Comparison of ENCODE assay signal across 18 cellular contexts in the genomic region with DNA sequence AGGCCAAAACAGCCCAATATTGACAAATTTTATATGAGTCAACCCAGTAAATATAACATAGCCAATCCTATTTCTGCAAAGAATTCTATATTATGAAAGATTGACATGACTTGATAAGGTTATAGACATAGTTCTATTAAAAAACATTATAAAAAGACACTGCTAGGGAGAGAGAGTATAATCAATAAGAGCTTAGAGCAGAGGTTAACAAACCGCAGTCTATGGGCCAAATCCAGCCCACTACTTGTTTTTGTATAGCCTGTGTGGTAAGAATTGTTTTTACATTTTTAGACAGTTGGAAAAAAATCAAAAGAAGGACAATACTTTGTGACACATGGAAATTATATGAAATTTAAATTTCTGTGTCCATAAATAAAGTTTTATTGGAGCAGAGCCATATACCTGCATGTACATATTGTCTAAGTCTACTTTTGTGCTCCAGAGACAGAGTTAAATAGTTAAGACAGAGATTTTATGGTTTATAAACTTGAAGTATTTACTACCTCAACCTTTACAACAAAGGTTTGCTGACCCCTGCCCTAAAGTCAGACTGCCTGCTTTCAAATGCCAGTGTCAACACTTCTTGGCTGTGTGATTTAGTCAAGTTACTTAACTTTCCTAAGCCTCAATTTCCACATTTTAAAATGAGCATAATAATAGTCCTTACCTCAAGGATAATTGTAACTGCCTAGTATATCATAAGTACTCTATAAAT. TPM values are rescaled to one million over a fixed set of nuclear protein-coding genes. Genes with fewer than 3 reads are reported as not detected.
A peak's percentile ranks its signal among the peaks of the same experiment; 100 is the strongest.
DNase-seq lines count a peak whose midpoint lies in the region; ATAC-seq and TF ChIP-seq lines count a peak whose summit lies in the region.
"Had no signal": no experiment of that assay in that cellular context is flagged by ENCODE, and none has a peak within 500 bp of the region (broad histone marks: within the 10 kb centered on the region; RNA-seq: fewer than 3 reads in every experiment).

No MANE protein-coding gene starts in this region.

- no peaks in the 10 kb centered on the region for H3K9me3 Mint-ChIP-seq in activated T-helper 17 cell treated with anti-CD3 and anti-CD28 coated beads, Interleukin-2, amount 50 U/mL, for 72 hours
- H3K9me3 Mint-ChIP-seq: CD4-positive, alpha-beta memory T cell had no signal

- no peaks in the 10 kb centered on the region for H3K4me1 Mint-ChIP-seq in activated T-helper 17 cell treated with anti-CD3 and anti-CD28 coated beads, Interleukin-2, amount 50 U/mL, for 72 hours
- H3K4me1 Mint-ChIP-seq: CD4-positive, alpha-beta memory T cell had no signal

- H3K36me3 Mint-ChIP-seq in activated T-helper 17 cell treated with anti-CD3 and anti-CD28 coated beads, Interleukin-2, amount 50 U/mL, for 72 hours (ENCODE audit: low read depth): no peaks in the 10 kb centered on the region
- H3K36me3 Mint-ChIP-seq: CD4-positive, alpha-beta memory T cell had no signal

- peaks cover 45% of the 10 kb centered on the region for H3K4me1 ChIP-seq in HAP-1
- H3K4me1 ChIP-seq in body of pancreas: peaks cover 77% of the 10 kb centered on the region
- no peaks in the 10 kb centered on the region for H3K4me1 ChIP-seq in mucosa of descending colon (ENCODE audit: low read depth)
- H3K4me1 ChIP-seq in sigmoid colon: no peaks in the 10 kb centered on the region
- H3K4me1 ChIP-seq: BLaER1 had no signal

- intact Hi-C loops in body of pancreas (cut with DNase I): no loop called here
- intact Hi-C loops in mucosa of descending colon (cut with DNase I, micrococcal nuclease): no loop called here
- intact Hi-C loops in lower leg skin (cut with DNase I; ENCODE audit: low total_unique reads): no loop called here
- intact Hi-C loops in sigmoid colon (cut with DNase I): no loop called here

- DNase-seq in HAP-1 (ENCODE audit: low spot score in 2 of 2) (peak; percentile 25 to 44), body of pancreas (no peak), mucosa of descending colon (peak in 1 of 3 donors; percentile 18), AG20443 (ENCODE audit: low spot score) (no peak), lower leg skin (ENCODE audit: low spot score in 2 of 2) (no peak), sigmoid colon (no peak)
- DNase-seq: CD4-positive, alpha-beta memory T cell; MG63; NCI-H1048; NCI-H1417 treated with DMSO at 0.1 percent for 48 hours; NCI-H187; NCI-H510A; NCI-H748 treated with DMSO at 0.1 percent for 48 hours; NK-92 treated with Interleukin-12 subunit alpha and Interleukin-12 subunit beta, amount 100 ng/mL, for 24 hours; SK-N-SH had no signal

- TF ChIP-seq POLR2A in body of pancreas (IDR thresholded peaks at IDR 0.05): no peak
- TF ChIP-seq POLR2A in lower leg skin (IDR thresholded peaks at IDR 0.05): no peak
- TF ChIP-seq POLR2A in sigmoid colon (IDR thresholded peaks at IDR 0.05): no peak

- H3K4me3 ChIP-seq in HAP-1 (no peak overlapping the region), body of pancreas (no peak overlapping the region), mucosa of descending colon (no peak overlapping the region), lower leg skin (ENCODE audit: low read depth, poor library complexity, severe bottlenecking) (no peak overlapping the region), sigmoid colon (no peak overlapping the region)
- H3K4me3 ChIP-seq: BLaER1, K562, MG63 had no signal

- 51 to 69% methylated on average over 1 of the region's 1 CpG for WGBS in body of pancreas, 2 donors
- 88 to 94% methylated on average over 1 of the region's 1 CpG for WGBS in lower leg skin, 2 donors
- WGBS in sigmoid colon, 2 donors: 90 to 95% methylated on average over 1 of the region's 1 CpG

- peaks cover 3% of the 10 kb centered on the region for H3K27me3 Mint-ChIP-seq in activated T-helper 17 cell treated with anti-CD3 and anti-CD28 coated beads, Interleukin-2, amount 50 U/mL, for 72 hours

- no peak overlapping the region for H3K4me3 Mint-ChIP-seq in activated T-helper 17 cell treated with anti-CD3 and anti-CD28 coated beads, Interleukin-2, amount 50 U/mL, for 72 hours
- H3K4me3 Mint-ChIP-seq: CD4-positive, alpha-beta memory T cell had no signal

- no peak for TF ChIP-seq EP300 in sigmoid colon (IDR thresholded peaks at IDR 0.05)

- ATAC-seq in body of pancreas (no peak), mucosa of descending colon (peak; percentile 39)
- ATAC-seq in activated T-helper 17 cell treated with anti-CD3 and anti-CD28 coated beads, Interleukin-2, amount 50 U/mL, for 72 hours (replicated peaks): no peak
- ATAC-seq: K562 had no signal

- H3K36me3 ChIP-seq in HAP-1 (replicated peaks) (no peaks in the 10 kb centered on the region), body of pancreas (replicated peaks in 1 of 2; ENCODE audit: insufficient read depth in 1 of 2, low read depth in 2 of 2) (no peaks in the 10 kb centered on the region), mucosa of descending colon (ENCODE audit: low read depth) (no peaks in the 10 kb centered on the region), sigmoid colon (no peaks in the 10 kb centered on the region)
- H3K36me3 ChIP-seq: BLaER1, MG63 had no signal

- TF ChIP-seq CTCF in body of pancreas (IDR thresholded peaks at IDR 0.05) (no peak), mucosa of descending colon (IDR thresholded peaks at IDR 0.05) (no peak), lower leg skin (IDR thresholded peaks at IDR 0.05) (no peak), sigmoid colon (IDR thresholded peaks at IDR 0.05) (no peak)

- no peak overlapping the region for H3K27ac Mint-ChIP-seq in activated T-helper 17 cell treated with anti-CD3 and anti-CD28 coated beads, Interleukin-2, amount 50 U/mL, for 72 hours
- H3K27ac Mint-ChIP-seq: CD4-positive, alpha-beta memory T cell had no signal

- H3K9me3 ChIP-seq in HAP-1 (no peaks in the 10 kb centered on the region), body of pancreas (no peaks in the 10 kb centered on the region), mucosa of descending colon (no peaks in the 10 kb centered on the region), sigmoid colon (no peaks in the 10 kb centered on the region)
- H3K9me3 ChIP-seq: BLaER1, MG63, SK-N-SH had no signal

- H3K27me3 ChIP-seq in HAP-1 (ENCODE audit: low read depth): peaks cover 13% of the 10 kb centered on the region; the same call in 1 of the 2 replicates
- no peaks in the 10 kb centered on the region for H3K27me3 ChIP-seq in body of pancreas
- H3K27me3 ChIP-seq in sigmoid colon: no peaks in the 10 kb centered on the region
- H3K27me3 ChIP-seq: BLaER1, MG63 had no signal

- in situ Hi-C loops in HAP-1 (cut with MboI; ENCODE audit: low sequenced_read_pairs): no loop called here

- peak overlapping the region; percentile 57 to 93 (median 64) for H3K27ac ChIP-seq in body of pancreas
- H3K27ac ChIP-seq in sigmoid colon: no peak overlapping the region
- H3K27ac ChIP-seq: BLaER1 had no signal

RNA-seq across cellular contexts. Expression of a gene that starts 44.5 kb away (rescaled TPM):
- total RNA-seq in body of pancreas: 100 to 1,000 TPM; 224 to 274 TPM
- 100 to 1,000 TPM; 184 to 381 (median 299) TPM for total RNA-seq in mucosa of descending colon
- 100 to 1,000 TPM; 244 to 301 (median 256) TPM for total RNA-seq in lower leg skin
- 100 to 1,000 TPM in 1 of 4 donors, 10 to 100 TPM in 3; 70.9 to 129 (median 81.2) TPM for total RNA-seq in sigmoid colon
- 100 to 1,000 TPM in 2 of 3 donors, 10 to 100 TPM in 1; 75.7 to 135 (median 116) TPM for polyA plus RNA-seq in sigmoid colon
- total RNA-seq in activated T-helper 17 cell treated with anti-CD3 and anti-CD28 coated beads, Interleukin-2, amount 50 U/mL, for 72 hours: 10 to 100 TPM; 36.4 to 57.4 TPM

Comparison
In these comparisons a context has a peak if more than half of its experiments do, and no peak if none do; other contexts are left out.
1. DNase-seq: peak in HAP-1 (2 of 2); none in body of pancreas (0 of 4), AG20443 (single experiment), lower leg skin (0 of 2) and sigmoid colon (single experiment).
2. H3K27ac ChIP-seq: peak in body of pancreas (4 of 4); none in sigmoid colon (0 of 4).